8 cellular contexts compared by ENCODE assay signal in the genomic region with DNA sequence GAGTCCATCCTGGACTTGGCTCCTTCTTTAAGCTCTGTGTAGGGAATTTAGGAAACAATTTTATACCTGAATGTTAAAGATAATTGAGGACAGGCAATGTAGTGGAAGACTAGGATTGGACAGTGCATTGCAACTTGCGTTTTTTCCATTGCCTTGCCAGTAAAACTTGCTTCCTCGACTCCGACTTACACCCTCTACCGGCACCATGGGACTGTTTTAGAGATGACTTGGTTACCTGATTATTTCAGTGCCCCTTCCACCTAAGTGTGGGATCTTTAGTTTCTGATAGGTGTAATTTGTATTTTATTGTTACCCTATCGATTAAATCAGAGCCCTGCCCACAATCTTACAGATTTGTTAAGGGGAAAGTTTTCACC. TPM values are rescaled to one million over a fixed set of nuclear protein-coding genes. Genes with fewer than 3 reads are reported as not detected.
DNase-seq lines count a peak whose midpoint lies in the region; ATAC-seq, FAIRE-seq and TF ChIP-seq lines count a peak whose summit lies in the region.

No MANE protein-coding gene starts in this region.

- DNase-seq in AG20443 (ENCODE audit: low spot score) = peak; percentile 25
- DNase-seq in GM10266 (ENCODE audit: extremely low spot score) = no peak
- DNase-seq in Panc1 (ENCODE audit: low read depth, low spot score) = peak; percentile 13
- no peak for DNase-seq in H1 (ENCODE audit: low read depth in 1 of 2, low spot score in 2 of 2)
- DNase-seq in GM19240 (ENCODE audit: insufficient read length, low spot score) = no peak

- peak overlapping the region; percentile 67 to 68 for H3K4me2 ChIP-seq in H1 (ENCODE audit: insufficient read depth in 1 of 2, low read depth in 2 of 2, low read length in 2 of 2)
- H3K4me2 ChIP-seq in neural cell (ENCODE audit: low read length) = peak overlapping the region; percentile 62

- no peaks in the 10 kb centered on the region for H3K9me3 ChIP-seq in Panc1 (ENCODE audit: control insufficient read depth, insufficient read depth, low read depth, low read length)
- no peaks in the 10 kb centered on the region for H3K9me3 ChIP-seq in H1 (ENCODE audit: insufficient read depth in 2 of 2, low read depth in 1 of 2, low read length in 1 of 2)
- no peaks in the 10 kb centered on the region for H3K9me3 ChIP-seq in neural cell (ENCODE audit: low read length)

- no peak overlapping the region for H2BK120ac ChIP-seq in H1 (replicated peaks; ENCODE audit: low read depth, low read length)

- no peak overlapping the region for H2AFZ ChIP-seq in H1 (ENCODE audit: low read length)
- H2AFZ ChIP-seq in neural cell (ENCODE audit: low read depth, low read length) = no peak overlapping the region

- H3K56ac ChIP-seq in H1 (replicated peaks; ENCODE audit: insufficient read length, low read depth, low read length) = no peak overlapping the region

- H2BK15ac ChIP-seq in H1 (ENCODE audit: low read length) = no peak overlapping the region

- H3K4me1 ChIP-seq in Panc1 (ENCODE audit: control insufficient read depth, insufficient read depth, low read length) = peaks cover 33% of the 10 kb centered on the region
- no peaks in the 10 kb centered on the region; a peak in 1 of 7 replicates for H3K4me1 ChIP-seq in H1 (replicated peaks in 1 of 4; ENCODE audit: control insufficient read depth in 3 of 4, insufficient read depth in 4 of 4, low read length in 3 of 4)

- TF ChIP-seq RAD21 in H1 (IDR thresholded peaks at IDR 0.05 in 1 of 2, conservative IDR thresholded peaks at IDR 0.05 in 1 of 2; ENCODE audit: low read depth in 2 of 2, low read length in 2 of 2) (peak in 1 of 2 experiments; percentile 15; a peak in 1 of 4 replicates), neural cell (conservative IDR thresholded peaks at IDR 0.05) (peak; percentile 25)

- TF ChIP-seq CTCF in GM10266 (IDR thresholded peaks at IDR 0.05; ENCODE audit: control insufficient read depth, insufficient read depth, low read depth, missing control alignments) (peak; percentile 10), Panc1 (IDR thresholded peaks at IDR 0.05) (peak; percentile 63), H1 (IDR thresholded peaks at IDR 0.05; ENCODE audit: control extremely low read depth in 1 of 3, insufficient read depth in 1 of 3, low read depth in 1 of 3, low read length in 3 of 3) (peak in 1 of 3 experiments; percentile 19; a peak in 1 of 4 replicates), neural cell (IDR thresholded peaks at IDR 0.05; ENCODE audit: poor library complexity, severe bottlenecking) (peak; percentile 42)

- peak overlapping the region; percentile 68 to 80 (median 76); a peak in 6 of 7 replicates for H3K9ac ChIP-seq in H1 (replicated peaks in 1 of 4; ENCODE audit: extremely low read depth in 1 of 4, low read depth in 3 of 4, low read length in 3 of 4)
- peak overlapping the region; percentile 71 for H3K9ac ChIP-seq in neural cell (ENCODE audit: low read length)

- intact Hi-C loops in Panc1 (cut with micrococcal nuclease; ENCODE audit: unreplicated experiment) = loop anchor here (5.0 to 10.0 kb wide), 2 partner anchors 92 to 605 kb away; no protein-coding TSS in a partner anchor

- H4K91ac ChIP-seq in H1 (replicated peaks; ENCODE audit: insufficient read length, low read length) = no peak overlapping the region

- H3K79me1 ChIP-seq in H1 (ENCODE audit: low read depth, low read length) = no peaks in the 10 kb centered on the region

- peaks cover 2% of the 10 kb centered on the region; the same call in 1 of the 2 replicates for H3K23me2 ChIP-seq in H1 (ENCODE audit: low read depth, low read length)

- no peak overlapping the region for H3K14ac ChIP-seq in H1 (ENCODE audit: insufficient read length)

- CTCF ChIA-PET in Panc1 (lab: Charles Lee) (no interaction called here), H1 (lab: Charles Lee; ENCODE audit: partially characterized antibody) (interaction anchor here (0.6 to 2.4 kb wide), 10 partner anchors 11 to 148 kb away, joined by 3 to 11 read pairs (median 3); a partner anchor contains a TSS)

- no peak overlapping the region for H3K4ac ChIP-seq in H1 (replicated peaks; ENCODE audit: insufficient read length, low read depth, low read length)

- H3K79me2 ChIP-seq in H1 (ENCODE audit: control insufficient read depth in 1 of 2, insufficient read depth in 2 of 2, low read length in 2 of 2) = peaks cover 0 to 56% of the 10 kb centered on the region in 2 experiments; a peak in 3 of 4 replicates
- H3K79me2 ChIP-seq in neural cell (replicated peaks; ENCODE audit: insufficient read depth, low read length) = peaks cover 28% of the 10 kb centered on the region

- no peak overlapping the region for H2BK5ac ChIP-seq in H1 (ENCODE audit: low read depth, low read length)

- H2AK5ac ChIP-seq in H1 (ENCODE audit: low read depth, low read length) = no peak overlapping the region

- H3K36me3 ChIP-seq in Panc1 (ENCODE audit: control insufficient read depth, insufficient read depth, low read length) = no peaks in the 10 kb centered on the region; the same call in 1 of the 2 replicates
- H3K36me3 ChIP-seq in H1 (ENCODE audit: control insufficient read depth in 2 of 4, insufficient read depth in 4 of 4, low read length in 3 of 4) = no peaks in the 10 kb centered on the region; a peak in 1 of 8 replicates
- H3K36me3 ChIP-seq in neural cell (ENCODE audit: insufficient read depth, low read length) = no peaks in the 10 kb centered on the region

- in situ Hi-C loops in Panc1 (cut with HindIII; ENCODE audit: low pct_unique_long_range_greater_than_20kb, low sequenced_read_pairs) = no loop called here

- H3K9me2 ChIP-seq in neural cell (ENCODE audit: insufficient read depth, low read length) = no peaks in the 10 kb centered on the region

- ATAC-seq in Panc1 (no peak), HG03457 (IDR thresholded peaks at IDR 0.05; ENCODE audit: unreplicated experiment) (no peak), HG02973 (IDR thresholded peaks at IDR 0.05; ENCODE audit: unreplicated experiment) (no peak)

- H3K18ac ChIP-seq in H1 (ENCODE audit: extremely low read depth, low read length) = no peak overlapping the region

- no peaks in the 10 kb centered on the region for H3K27me3 ChIP-seq in Panc1 (ENCODE audit: control insufficient read depth, insufficient read depth, low read length)
- H3K27me3 ChIP-seq in H1 (replicated peaks in 1 of 4; ENCODE audit: control insufficient read depth in 3 of 4, extremely low read depth in 1 of 4, insufficient read depth in 3 of 4, low read length in 3 of 4) = no peaks in the 10 kb centered on the region
- H3K27me3 ChIP-seq in neural cell (ENCODE audit: insufficient read depth, low read depth, low read length) = no peaks in the 10 kb centered on the region

- H4K20me1 ChIP-seq in H1 (replicated peaks in 1 of 2; ENCODE audit: control insufficient read depth in 1 of 2, insufficient read depth in 2 of 2, low read length in 2 of 2) = peaks cover 0 to 5% of the 10 kb centered on the region in 2 experiments
- no peaks in the 10 kb centered on the region for H4K20me1 ChIP-seq in neural cell (ENCODE audit: insufficient read depth)

- no peak overlapping the region for H4K8ac ChIP-seq in H1 (ENCODE audit: extremely low read depth, insufficient read depth, low read length)

- POLR2A ChIA-PET in Panc1 (lab: Charles Lee) = interaction anchor here (0.6 kb wide), 1 partner anchor 100 kb away, joined by 3 read pairs; no protein-coding TSS in a partner anchor
- POLR2A ChIA-PET in H1 (lab: Charles Lee; ENCODE audit: partially characterized antibody) = interaction anchor here (1.0 to 1.7 kb wide), 8 partner anchors 12 to 633 kb away, joined by 3 to 8 read pairs (median 3); a partner anchor contains a TSS

- TF ChIP-seq POLR2A in H1 (IDR thresholded peaks at IDR 0.05; ENCODE audit: control extremely low read depth in 1 of 2, low read depth in 2 of 2, low read length in 2 of 2) = no peak

- TF ChIP-seq EP300 in H1 (IDR thresholded peaks at IDR 0.05; ENCODE audit: borderline replicate concordance in 1 of 2, low read depth in 2 of 2, low read length in 2 of 2) (no peak), neural cell (conservative IDR thresholded peaks at IDR 0.05; ENCODE audit: poor library complexity, severe bottlenecking) (no peak)

- BruUV-seq in Panc1 (replicated peaks; lab: Mats Ljungman, UMichigan) = no TSS peak

- peak overlapping the region; percentile 90 to 97 for H3K4me3 ChIP-seq in Panc1 (ENCODE audit: low read depth in 2 of 2, low read length in 2 of 2)
- peak overlapping the region; percentile 74 to 94 (median 87) for H3K4me3 ChIP-seq in H1 (ENCODE audit: extremely low read depth in 1 of 4, insufficient read depth in 2 of 4, low read depth in 3 of 4, low read length in 4 of 4)
- peak overlapping the region; percentile 74 for H3K4me3 ChIP-seq in neural cell (ENCODE audit: low read length)

- 7% methylated on average over 5 of the region's 5 CpGs; no CpG with 5 or more reads in 1 of the 2 experiments for WGBS in H1 (ENCODE audit: extremely low coverage in 1 of 2, insufficient coverage in 1 of 2, insufficient read length in 1 of 2, insufficient replicate concordance in 2 of 2, low coverage in 1 of 2, low lambda C conversion rate in 2 of 2, missing lambda C conversion rate in 1 of 2), 2 experiments

- no peak overlapping the region for H4K5ac ChIP-seq in H1 (ENCODE audit: insufficient read length, low read depth, low read length)

- no peaks in the 10 kb centered on the region for H3F3A ChIP-seq in neural cell (ENCODE audit: insufficient read depth, low read length, poor library complexity, severe bottlenecking)

- H2BK12ac ChIP-seq in H1 (ENCODE audit: low read depth, low read length) = no peak overlapping the region

- H3K27ac ChIP-seq in Panc1 (ENCODE audit: low read length) (peak overlapping the region; percentile 93), H1 (ENCODE audit: low read depth, low read length) (no peak overlapping the region; the same call in 1 of the 2 replicates), neural cell (ENCODE audit: low read length) (no peak overlapping the region)

- FAIRE-seq in H1 (lab: Jason Lieb, UNC) = peak; percentile 28

- no peak overlapping the region for H2BK20ac ChIP-seq in H1 (ENCODE audit: low read length)

- no peak overlapping the region for H3K23ac ChIP-seq in H1 (ENCODE audit: insufficient read length)

TF ChIP-seq in H1, 55 proteins besides CTCF, POLR2A, EP300 and RAD21 (continues in another document):
- TF ChIP-seq RFX5 (IDR thresholded peaks at IDR 0.05; ENCODE audit: borderline replicate concordance, low read depth, low read length) = no peak

RNA-seq across cellular contexts. Expression of a gene that starts 1.2 kb away (rescaled TPM):
- 152 TPM for total RNA-seq in Panc1 (2021; ENCODE audit: unreplicated experiment)
- 127 TPM for polyA plus RNA-seq in Panc1 (2012; ENCODE audit: insufficient read length)
- 102 and 110 TPM in 2 replicates for total RNA-seq in H1 (2021; fragmentation: NEBNext Ultra II Directional; extraction: Animal tissue kit (Norgen Biotek cat#: 25700))
- polyA plus RNA-seq in H1 (2011; rRNA removed) (66.0 and 90.1 TPM in 2 replicates), neural cell (60.8 and 65.2 TPM in 2 replicates)
- 108 TPM for polyA plus RNA-seq in H1 (2011; cell fraction: cytosol; rRNA removed)
- 42.1 TPM for polyA plus RNA-seq in H1 (2011; cell fraction: nucleus; rRNA removed)
- polyA plus RNA-seq in H1 (2012, experiment 1 of 2) = 93.3 to 109 TPM (median 95.0 TPM) in 4 replicates
- polyA plus RNA-seq in H1 (2012, experiment 2 of 2) = 25.6 TPM
- 55.8 TPM for polyA plus RNA-seq in H1 (2013, experiment 1 of 2)
- polyA plus RNA-seq in H1 (2013, experiment 2 of 2) = 56.2 TPM
- 117 and 139 TPM in 2 replicates for polyA minus RNA-seq in H1 (2011; rRNA and poly(A)+ RNA removed)
- polyA minus RNA-seq in H1 (2011; cell fraction: cytosol; rRNA and poly(A)+ RNA removed) = 55.6 TPM
- polyA minus RNA-seq in H1 (2011; cell fraction: nucleus; rRNA and poly(A)+ RNA removed) = 30.7 TPM
- 37.0 and 38.2 TPM in 2 replicates for polyA minus RNA-seq in neural cell

Comparison
In these comparisons a context has a peak if more than half of its experiments do, and no peak if none do; other contexts are left out.
1. DNase-seq: peak in AG20443 (single experiment) and Panc1 (single experiment); none in GM10266 (single experiment), H1 (0 of 2) and GM19240 (single experiment).
2. Peak in every context shown above with its lines, with median percentiles within 50 percentile points of each other: H3K4me3 ChIP-seq.